9 cellular contexts compared by ENCODE assay signal in the genomic region with DNA sequence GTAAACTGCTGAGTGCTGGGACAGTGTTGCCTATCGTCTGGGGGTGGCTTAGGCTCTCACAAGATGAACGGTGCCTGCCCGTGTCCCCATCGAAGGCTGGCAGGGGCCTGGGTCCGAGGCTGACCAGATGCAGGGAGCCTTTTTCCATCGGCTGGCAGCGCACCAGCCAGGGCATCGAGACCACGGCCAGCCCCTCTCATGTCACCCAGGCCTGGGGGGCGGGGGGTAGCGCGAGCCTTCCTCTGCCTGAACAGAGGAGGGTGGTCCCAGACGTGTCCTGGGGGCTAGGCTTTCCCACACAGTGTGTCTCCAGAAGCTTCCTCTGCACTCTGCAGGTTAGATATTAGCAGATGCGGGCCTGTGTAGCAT.
A peak's percentile ranks its signal among the peaks of the same experiment; 100 is the strongest.
DNase-seq lines count a peak whose midpoint lies in the region; ATAC-seq and TF ChIP-seq lines count a peak whose summit lies in the region.
"Had no signal": no experiment of that assay in that cellular context is flagged by ENCODE, and none has a peak within 500 bp of the region (broad histone marks: within the 10 kb centered on the region; RNA-seq: fewer than 3 reads in every experiment).

No MANE protein-coding gene starts in this region.

- no peaks in the 10 kb centered on the region for H3K27me3 ChIP-seq in HL-60 (ENCODE audit: insufficient read depth, poor library complexity, severe bottlenecking)
- no peaks in the 10 kb centered on the region for H3K27me3 ChIP-seq in effector memory CD4-positive, alpha-beta T cell (replicated peaks; ENCODE audit: control insufficient read depth, insufficient read depth, low read length, poor library complexity, severe bottlenecking)
- no peaks in the 10 kb centered on the region for H3K27me3 ChIP-seq in rectal smooth muscle tissue (ENCODE audit: control insufficient read depth, insufficient read depth, low read length)

- H3K36me3 ChIP-seq in effector memory CD4-positive, alpha-beta T cell (ENCODE audit: control insufficient read depth, insufficient read depth, low read length) = no peaks in the 10 kb centered on the region
- H3K36me3 ChIP-seq in rectal smooth muscle tissue (ENCODE audit: control insufficient read depth, insufficient read depth, low read length) = no peaks in the 10 kb centered on the region
- H3K36me3 ChIP-seq: HAP-1 had no signal

- peak overlapping the region; percentile 24 for H3K9ac ChIP-seq in rectal smooth muscle tissue (ENCODE audit: low read length)

- in situ Hi-C loops in GM13977 (cut with MboI; ENCODE audit: low pct_unique_long_range_greater_than_20kb, low sequenced_read_pairs, unreplicated experiment) = no loop called here

- ATAC-seq in HG02884 (IDR thresholded peaks at IDR 0.05; ENCODE audit: unreplicated experiment) = no peak

- peak overlapping the region; percentile 77 for H3K27ac ChIP-seq in HL-60 (replicated peaks)
- H3K27ac ChIP-seq in effector memory CD4-positive, alpha-beta T cell (ENCODE audit: insufficient read depth, low read length, poor library complexity, severe bottlenecking) = peak overlapping the region; percentile 90
- no peak overlapping the region for H3K27ac ChIP-seq in rectal smooth muscle tissue (ENCODE audit: low read depth, low read length)

- no peak for DNase-seq in HL-60 (ENCODE audit: low read depth in 1 of 2, low spot score in 1 of 2)
- DNase-seq in effector memory CD4-positive, alpha-beta T cell = no peak
- DNase-seq in GM13977 (ENCODE audit: low spot score) = no peak
- no peak for DNase-seq in stimulated activated CD4-positive, alpha-beta T cell treated with anti-CD3 and anti-CD28 coated beads, Interleukin-1b, Interleukin-23, amount 100 ng/mL, for 48 hours
- no peak for DNase-seq in GOT3 (lab: John Stamatoyannopoulos, UW)

- no peaks in the 10 kb centered on the region for H3K9me3 ChIP-seq in effector memory CD4-positive, alpha-beta T cell (ENCODE audit: control insufficient read depth, low read length)
- H3K9me3 ChIP-seq: HAP-1 had no signal

- H3K4me3 ChIP-seq in GM12875 (ENCODE audit: low read depth, low read length) = peak overlapping the region; percentile 77
- peak overlapping the region; percentile 62 for H3K4me3 ChIP-seq in HL-60 (replicated peaks; ENCODE audit: insufficient read depth, low read length)
- H3K4me3 ChIP-seq in effector memory CD4-positive, alpha-beta T cell (ENCODE audit: insufficient read depth, low read depth, low read length, poor library complexity, severe bottlenecking) = peak overlapping the region; percentile 86
- H3K4me3 ChIP-seq in rectal smooth muscle tissue (ENCODE audit: low read length) = peak overlapping the region; percentile 68
- H3K4me3 ChIP-seq: HAP-1 had no signal

- TF ChIP-seq CTCF in GM12875 (IDR thresholded peaks at IDR 0.05; ENCODE audit: borderline replicate concordance, insufficient read depth, low read depth, low read length) (no peak), HL-60 (IDR thresholded peaks at IDR 0.05; ENCODE audit: insufficient read depth, low read length) (no peak), GM13977 (IDR thresholded peaks at IDR 0.05; ENCODE audit: extremely low read depth, insufficient read depth, missing control alignments) (no peak)

- H3K4me1 ChIP-seq in effector memory CD4-positive, alpha-beta T cell (ENCODE audit: control insufficient read depth, insufficient read depth, low read length, poor library complexity, severe bottlenecking) = peaks cover 68% of the 10 kb centered on the region
- H3K4me1 ChIP-seq in rectal smooth muscle tissue (ENCODE audit: control insufficient read depth, insufficient read depth, low read length) = no peaks in the 10 kb centered on the region
- H3K4me1 ChIP-seq: HAP-1 had no signal
